ENCODE assay signal across 11 cellular contexts in genomic region chr3:113117511-113118302, GRCh38.
DNase-seq lines count a peak whose midpoint lies in the region; TF ChIP-seq lines count a peak whose summit lies in the region.
"Had no signal": no experiment of that assay in that cellular context is flagged by ENCODE, and none has a peak within 500 bp of the region (broad histone marks: within the 10 kb centered on the region; RNA-seq: fewer than 3 reads in every experiment).

No MANE protein-coding gene starts in this region.

- TF ChIP-seq POLR2A in esophagus squamous epithelium (IDR thresholded peaks at IDR 0.05) = no peak
- TF ChIP-seq POLR2A in suprapubic skin (IDR thresholded peaks at IDR 0.05) = no peak

- no peak overlapping the region for H3K4me3 Mint-ChIP-seq in nephron progenitor cell
- H3K4me3 Mint-ChIP-seq: activated CD8-positive, alpha-beta T cell treated with anti-CD3 and anti-CD28 coated beads for 36 hours; CD4-positive, alpha-beta memory T cell; stimulated activated naive CD8-positive, alpha-beta T cell treated with anti-CD3 and anti-CD28 coated beads, Interleukin-15, Interleukin-2, amounts not matched to agents 100 ng/mL and 50 ng/mL, for 24 hours had no signal

- peaks cover 1% of the 10 kb centered on the region for H3K27me3 Mint-ChIP-seq in nephron progenitor cell (ENCODE audit: low read depth, poor library complexity)
- H3K27me3 Mint-ChIP-seq: activated CD8-positive, alpha-beta T cell treated with anti-CD3 and anti-CD28 coated beads for 36 hours; CD4-positive, alpha-beta memory T cell; stimulated activated naive CD8-positive, alpha-beta T cell treated with anti-CD3 and anti-CD28 coated beads, Interleukin-15, Interleukin-2, amounts not matched to agents 100 ng/mL and 50 ng/mL, for 24 hours had no signal

- peaks cover 0 to 13% (median 6%) of the 10 kb centered on the region in 3 donors for H3K4me1 ChIP-seq in esophagus squamous epithelium
- H3K4me1 ChIP-seq in suprapubic skin = no peaks in the 10 kb centered on the region

- no peaks in the 10 kb centered on the region for H3K27me3 ChIP-seq in esophagus squamous epithelium
- H3K27me3 ChIP-seq in suprapubic skin = no peaks in the 10 kb centered on the region

- H3K27ac Mint-ChIP-seq in nephron progenitor cell = peak overlapping the region; percentile 64
- H3K27ac Mint-ChIP-seq: activated CD8-positive, alpha-beta T cell treated with anti-CD3 and anti-CD28 coated beads for 36 hours; CD4-positive, alpha-beta memory T cell; stimulated activated naive CD8-positive, alpha-beta T cell treated with anti-CD3 and anti-CD28 coated beads, Interleukin-15, Interleukin-2, amounts not matched to agents 100 ng/mL and 50 ng/mL, for 24 hours had no signal

- 40 to 47% methylated on average over 1 of the region's 1 CpG for WGBS in esophagus squamous epithelium, 2 donors
- WGBS in suprapubic skin = 30% methylated on average over 1 of the region's 1 CpG

- H3K4me3 ChIP-seq in AG10803 (ENCODE audit: low read length) (no peak overlapping the region), esophagus squamous epithelium (no peak overlapping the region), suprapubic skin (no peak overlapping the region)

- peak overlapping the region in 3 of 4 donors; percentile 9 to 65 (median 39) for H3K27ac ChIP-seq in esophagus squamous epithelium
- no peak overlapping the region for H3K27ac ChIP-seq in suprapubic skin

- TF ChIP-seq CTCF in AG10803 (conservative IDR thresholded peaks at IDR 0.05; ENCODE audit: low read length) = no peak
- no peak for TF ChIP-seq CTCF in esophagus squamous epithelium (IDR thresholded peaks at IDR 0.05)
- no peak for TF ChIP-seq CTCF in nephron progenitor cell (IDR thresholded peaks at IDR 0.05)
- no peak for TF ChIP-seq CTCF in suprapubic skin (IDR thresholded peaks at IDR 0.05)

- intact Hi-C loops in esophagus squamous epithelium (cut with DNase I) = no loop called here

- peaks cover 40% of the 10 kb centered on the region for H3K4me1 Mint-ChIP-seq in nephron progenitor cell
- H3K4me1 Mint-ChIP-seq: CD4-positive, alpha-beta memory T cell had no signal

- DNase-seq in AG10803 (ENCODE audit: low read depth) = peak; percentile 67
- peak; percentile 33 for DNase-seq in NCI-H2196 (lab: John Stamatoyannopoulos, UW; ENCODE audit: unreplicated experiment)
- DNase-seq in esophagus squamous epithelium (lab: John Stamatoyannopoulos, UW) = no peak
- DNase-seq in nephron progenitor cell = no peak
- no peak for DNase-seq in suprapubic skin (ENCODE audit: low spot score in 2 of 2)
- no peak for DNase-seq in SKM-1 (lab: John Stamatoyannopoulos, UW; ENCODE audit: unreplicated experiment)
- no peak for DNase-seq in activated T-cell treated with anti-CD3 and anti-CD28 coated beads, Interleukin-2, amount 50 U/mL, for 1 hour
- DNase-seq in GF-D8 (lab: John Stamatoyannopoulos, UW) = no peak
- DNase-seq: activated CD8-positive, alpha-beta T cell treated with anti-CD3 and anti-CD28 coated beads for 36 hours; CD4-positive, alpha-beta memory T cell had no signal

- H3K36me3 Mint-ChIP-seq in nephron progenitor cell (ENCODE audit: low read depth) = no peaks in the 10 kb centered on the region
- H3K36me3 Mint-ChIP-seq: CD4-positive, alpha-beta memory T cell had no signal

- H3K9me3 ChIP-seq in esophagus squamous epithelium (no peaks in the 10 kb centered on the region), suprapubic skin (no peaks in the 10 kb centered on the region)

- H3K36me3 ChIP-seq in esophagus squamous epithelium (no peaks in the 10 kb centered on the region), suprapubic skin (no peaks in the 10 kb centered on the region)

- TF ChIP-seq EP300 in suprapubic skin (IDR thresholded peaks at IDR 0.05) = no peak

- H3K9me3 Mint-ChIP-seq in nephron progenitor cell = no peaks in the 10 kb centered on the region
- H3K9me3 Mint-ChIP-seq: activated CD8-positive, alpha-beta T cell treated with anti-CD3 and anti-CD28 coated beads for 36 hours; CD4-positive, alpha-beta memory T cell; stimulated activated naive CD8-positive, alpha-beta T cell treated with anti-CD3 and anti-CD28 coated beads, Interleukin-15, Interleukin-2, amounts not matched to agents 100 ng/mL and 50 ng/mL, for 24 hours had no signal

Comparison
In these comparisons a context has a peak if more than half of its experiments do, and no peak if none do; other contexts are left out.
1. DNase-seq: peak in AG10803 (single experiment) and NCI-H2196 (single experiment); none in esophagus squamous epithelium (single experiment), nephron progenitor cell (single experiment), suprapubic skin (0 of 2), SKM-1 (single experiment), activated T-cell treated with anti-CD3 and anti-CD28 coated beads, Interleukin-2, amount 50 U/mL, for 1 hour (single experiment) and GF-D8 (single experiment).